ENCODE assay signal across 8 cellular contexts in the genomic region with DNA sequence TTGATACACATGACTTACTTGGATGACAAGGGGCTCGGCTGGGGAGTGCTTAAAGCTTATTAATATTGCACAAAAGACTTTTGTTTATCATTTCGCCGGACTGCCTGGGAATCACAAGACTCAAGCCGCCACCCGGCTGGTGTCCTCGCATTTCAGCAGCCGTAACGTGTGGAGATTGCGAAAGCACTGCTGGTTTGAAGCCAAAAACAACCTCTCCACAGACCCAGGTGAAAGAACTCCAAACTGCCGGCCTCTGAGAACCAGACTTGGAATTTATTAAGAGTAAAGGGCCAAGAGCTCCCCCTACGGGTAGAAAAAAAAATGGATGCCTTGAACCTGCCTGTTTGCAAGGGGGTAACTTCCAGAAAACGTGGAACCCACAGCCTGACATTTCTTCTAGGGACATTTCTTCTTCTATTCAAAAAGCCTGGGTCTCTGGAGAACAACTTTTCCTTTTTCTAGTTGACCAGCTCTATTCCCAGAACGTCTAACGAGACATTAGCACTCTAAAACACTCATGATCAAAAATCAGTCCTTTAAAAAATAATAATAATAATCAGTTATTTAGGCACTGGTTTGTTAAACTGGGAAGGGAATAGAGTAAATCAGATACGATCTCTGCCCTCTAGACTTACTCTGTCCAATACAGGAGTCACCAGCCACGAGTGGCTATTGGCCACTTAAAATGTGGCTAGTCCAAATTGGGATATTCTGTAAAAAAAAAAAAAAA.
DNase-seq lines count a peak whose midpoint lies in the region; ATAC-seq and TF ChIP-seq lines count a peak whose summit lies in the region.

No MANE protein-coding gene starts in this region.

- DNase-seq in DMS53 treated with DMSO at 0.1 percent for 48 hours (lab: John Stamatoyannopoulos, UW; ENCODE audit: unreplicated experiment) (peak; percentile 92), NCI-H2171 treated with DMSO at 0.1 percent for 48 hours (lab: John Stamatoyannopoulos, UW) (peak; percentile 96), activated B cell treated with CpG ODN at 0.5 μM for 24 hours (no peak), fibroblast of lung (ENCODE audit: low read depth in 2 of 2) (peak; percentile 92 to 98), upper lobe of right lung (peak; percentile 83)

- H3K27me3 ChIP-seq in fibroblast of lung (ENCODE audit: control insufficient read depth, insufficient read depth, low read length) (no peaks in the 10 kb centered on the region), muscle layer of colon (ENCODE audit: control insufficient read depth in 1 of 2, insufficient read depth in 2 of 2, low read length in 2 of 2) (no peaks in the 10 kb centered on the region), upper lobe of right lung (no peaks in the 10 kb centered on the region)

- H3K79me2 ChIP-seq in fibroblast of lung (ENCODE audit: control insufficient read depth, insufficient read depth, low read length) = no peaks in the 10 kb centered on the region

- no peak overlapping the region for H3K27ac Mint-ChIP-seq in activated B cell treated with CpG ODN at 0.5 μM for 24 hours

- peaks cover 34% of the 10 kb centered on the region for H3K27me3 Mint-ChIP-seq in activated B cell treated with CpG ODN at 0.5 μM for 24 hours

- H3K27ac ChIP-seq in fibroblast of lung (ENCODE audit: insufficient read depth, low read length) = no peak overlapping the region
- peak overlapping the region; percentile 51 for H3K27ac ChIP-seq in muscle layer of colon (ENCODE audit: low read depth, low read length)
- no peak overlapping the region for H3K27ac ChIP-seq in upper lobe of right lung

- no peaks in the 10 kb centered on the region for H3K9me3 Mint-ChIP-seq in activated B cell treated with CpG ODN at 0.5 μM for 24 hours

- H3K36me3 Mint-ChIP-seq in activated B cell treated with CpG ODN at 0.5 μM for 24 hours (ENCODE audit: low read depth) = no peaks in the 10 kb centered on the region

- no peaks in the 10 kb centered on the region for H4K20me1 ChIP-seq in fibroblast of lung (ENCODE audit: control insufficient read depth, extremely low read depth, insufficient read depth, low read length)

- intact Hi-C loops in activated B cell treated with CpG ODN at 0.5 μM for 24 hours (cut with micrococcal nuclease) (loop anchor here (1.0 kb wide), 1 partner anchor 1417 kb away; no protein-coding TSS in a partner anchor), upper lobe of right lung (cut with DNase I) (no loop called here)

- TF ChIP-seq CTCF in activated B cell treated with CpG ODN at 0.5 μM for 24 hours (IDR thresholded peaks at IDR 0.05) (peak; percentile 30), fibroblast of lung (conservative IDR thresholded peaks at IDR 0.05 in 1 of 2, IDR thresholded peaks at IDR 0.05 in 1 of 2; ENCODE audit: low read depth in 1 of 2, low read length in 2 of 2) (peak; percentile 70 to 82), upper lobe of right lung (IDR thresholded peaks at IDR 0.05) (peak; percentile 80)

- no peak overlapping the region for H3K4me3 Mint-ChIP-seq in activated B cell treated with CpG ODN at 0.5 μM for 24 hours

- no peaks in the 10 kb centered on the region for H3K4me1 Mint-ChIP-seq in activated B cell treated with CpG ODN at 0.5 μM for 24 hours

- H3K4me1 ChIP-seq in fibroblast of lung (ENCODE audit: control insufficient read depth, extremely low read depth, insufficient read depth, low read length) = no peaks in the 10 kb centered on the region
- H3K4me1 ChIP-seq in muscle layer of colon (ENCODE audit: insufficient read depth, low read length) = peaks cover 15% of the 10 kb centered on the region
- peaks cover 7% of the 10 kb centered on the region for H3K4me1 ChIP-seq in upper lobe of right lung

- H3K36me3 ChIP-seq in fibroblast of lung (ENCODE audit: control insufficient read depth, insufficient read depth, low read length) (no peaks in the 10 kb centered on the region), muscle layer of colon (ENCODE audit: insufficient read depth, low read length) (no peaks in the 10 kb centered on the region), upper lobe of right lung (no peaks in the 10 kb centered on the region)

- H3K4me3 ChIP-seq in fibroblast of lung (replicated peaks in 1 of 4; ENCODE audit: control extremely low read depth in 1 of 4, insufficient read depth in 1 of 4, low read depth in 3 of 4, low read length in 4 of 4) (peak overlapping the region in 2 of 4 experiments; percentile 12 to 30), muscle layer of colon (ENCODE audit: low read depth in 1 of 2, low read length in 2 of 2) (peak overlapping the region in 1 of 2 donors; percentile 39), upper lobe of right lung (peak overlapping the region; percentile 15)

- peak overlapping the region; percentile 4 for H2AFZ ChIP-seq in fibroblast of lung (ENCODE audit: low read length)

- POLR2A ChIA-PET in activated B cell treated with CpG ODN at 0.5 μM for 24 hours (lab: Charles Lee) = no interaction called here

- peak overlapping the region; percentile 59 for H3K4me2 ChIP-seq in fibroblast of lung (ENCODE audit: extremely low read depth, insufficient read depth, low read length)

- CTCF ChIA-PET in activated B cell treated with CpG ODN at 0.5 μM for 24 hours (lab: Charles Lee) = interaction anchor here (0.8 to 0.9 kb wide), 3 partner anchors 13 to 1418 kb away, joined by 3 to 4 read pairs (median 4); no protein-coding TSS in a partner anchor

- ATAC-seq in HG02885 (IDR thresholded peaks at IDR 0.05; ENCODE audit: poor library complexity, unreplicated experiment) (peak; percentile 79), activated B cell treated with CpG ODN at 0.5 μM for 24 hours (ENCODE audit: low read depth) (no peak), upper lobe of right lung (peak; percentile 91), GM18861 (IDR thresholded peaks at IDR 0.05; ENCODE audit: unreplicated experiment) (no peak)

- H3K9me3 ChIP-seq in fibroblast of lung (ENCODE audit: control insufficient read depth, insufficient read depth, low read depth, low read length) (no peaks in the 10 kb centered on the region), muscle layer of colon (ENCODE audit: low read length) (no peaks in the 10 kb centered on the region), upper lobe of right lung (no peaks in the 10 kb centered on the region)

- H3K9ac ChIP-seq in fibroblast of lung (ENCODE audit: insufficient read depth, low read length) (no peak overlapping the region), muscle layer of colon (ENCODE audit: low read length) (no peak overlapping the region)

Comparison
In these comparisons a context has a peak if more than half of its experiments do, and no peak if none do; other contexts are left out.
1. ATAC-seq: peak in HG02885 (single experiment) and upper lobe of right lung (single experiment); none in activated B cell treated with CpG ODN at 0.5 μM for 24 hours (single experiment) and GM18861 (single experiment).
2. CTCF ChIP-seq: peak in every context shown above with its lines; median percentile 80 in upper lobe of right lung; 76 in fibroblast of lung; 30 in activated B cell treated with CpG ODN at 0.5 μM for 24 hours.